ENCODE assay signal across 14 cellular contexts in the genomic region with DNA sequence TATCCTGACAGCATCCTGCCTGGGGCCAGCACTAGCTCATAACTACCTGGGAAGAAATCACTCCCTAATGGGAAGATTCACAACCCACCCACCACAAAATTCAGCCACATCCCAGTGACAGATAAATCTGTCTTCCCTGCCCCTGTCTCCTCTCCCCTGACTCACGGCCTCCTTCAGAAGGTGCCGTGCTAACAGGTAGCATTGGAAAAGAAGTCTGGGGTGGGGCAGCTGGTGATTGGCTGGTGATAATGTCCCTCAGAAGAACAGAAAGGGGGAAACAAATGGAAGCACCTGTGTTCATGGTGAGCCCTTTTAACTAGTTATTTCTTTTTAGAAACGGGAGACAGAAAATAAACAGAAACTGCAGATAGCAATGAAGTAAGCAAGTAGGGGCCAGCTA. TPM values are rescaled to one million over a fixed set of nuclear protein-coding genes. Genes with fewer than 3 reads are reported as not detected.
DNase-seq lines count a peak whose midpoint lies in the region; ATAC-seq and TF ChIP-seq lines count a peak whose summit lies in the region.
"Had no signal": no experiment of that assay in that cellular context is flagged by ENCODE, and none has a peak within 500 bp of the region (broad histone marks: within the 10 kb centered on the region; RNA-seq: fewer than 3 reads in every experiment).

No MANE protein-coding gene starts in this region.

- no peak for DNase-seq in CD14-positive monocyte (ENCODE audit: low spot score)
- no peak for DNase-seq in IMR-90
- DNase-seq in breast epithelium (ENCODE audit: low spot score in 2 of 2) = no peak
- no peak for DNase-seq in osteocyte (ENCODE audit: extremely low spot score, unreplicated experiment)
- no peak for DNase-seq in NAMALWA (ENCODE audit: low spot score)
- no peak for DNase-seq in HK-2 (ENCODE audit: unreplicated experiment)
- DNase-seq in glomerular visceral epithelial cell (ENCODE audit: extremely low spot score) = no peak
- DNase-seq in hepatic stellate cell (ENCODE audit: low spot score) = no peak
- DNase-seq: NCI-H1417; NCI-H446 treated with DMSO at 0.1 percent for 48 hours; stimulated activated CD4-positive, alpha-beta T cell treated with anti-CD3 and anti-CD28 coated beads, Interleukin-2, amount 100 ng/mL, for 24 hours had no signal

- H3K36me3 ChIP-seq in IMR-90 (ENCODE audit: control insufficient read depth, insufficient read depth, low read length) = no peaks in the 10 kb centered on the region
- H3K36me3 ChIP-seq in breast epithelium = no peaks in the 10 kb centered on the region
- H3K36me3 ChIP-seq: cardiac muscle cell had no signal

- peak overlapping the region; percentile 20; the same call in 1 of the 2 replicates for H2AK5ac ChIP-seq in IMR-90 (ENCODE audit: low read depth, low read length)

- no peak overlapping the region for H4K8ac ChIP-seq in IMR-90 (ENCODE audit: low read depth in 2 of 2, low read length in 2 of 2)

- no peak overlapping the region for H3K18ac ChIP-seq in IMR-90 (ENCODE audit: low read depth, low read length)

- TF ChIP-seq CTCF in CD14-positive monocyte (IDR thresholded peaks at IDR 0.05) (no peak), IMR-90 (conservative IDR thresholded peaks at IDR 0.05; ENCODE audit: low read depth, low read length) (no peak), breast epithelium (IDR thresholded peaks at IDR 0.05) (no peak), osteocyte (IDR thresholded peaks at IDR 0.05) (no peak)

- peaks cover 14% of the 10 kb centered on the region for H3K4me1 ChIP-seq in IMR-90 (ENCODE audit: control insufficient read depth, insufficient read depth, low read length)
- H3K4me1 ChIP-seq in breast epithelium = peaks cover 0 to 8% of the 10 kb centered on the region in 2 donors
- H3K4me1 ChIP-seq: parathyroid adenoma had no signal

- no peaks in the 10 kb centered on the region for H4K20me1 ChIP-seq in IMR-90 (ENCODE audit: insufficient read depth, low read length)

- no peak overlapping the region for H3K23ac ChIP-seq in IMR-90 (ENCODE audit: low read depth, low read length)

- H3K27ac Mint-ChIP-seq in CD14-positive monocyte = peak overlapping the region in 4 of 7 donors; percentile 18 to 83 (median 45)
- H3K27ac Mint-ChIP-seq in osteocyte (ENCODE audit: unreplicated experiment) = peak overlapping the region; percentile 47

- H4K5ac ChIP-seq in IMR-90 (ENCODE audit: low read depth, low read length) = no peak overlapping the region

- dilution Hi-C loops in IMR-90 (cut with HindIII; ENCODE audit: low sequenced_read_pairs, unreplicated experiment) = no loop called here

- H2BK120ac ChIP-seq in IMR-90 (ENCODE audit: low read depth, low read length) = no peak overlapping the region

- no peaks in the 10 kb centered on the region for H3K27me3 ChIP-seq in IMR-90 (ENCODE audit: control insufficient read depth, insufficient read depth, low read length)
- H3K27me3 ChIP-seq in breast epithelium = no peaks in the 10 kb centered on the region
- H3K27me3 ChIP-seq: cardiac muscle cell had no signal

- H3K4me3 Mint-ChIP-seq in CD14-positive monocyte (no peak overlapping the region), osteocyte (ENCODE audit: unreplicated experiment) (no peak overlapping the region)

- H3K4me1 Mint-ChIP-seq in CD14-positive monocyte (peaks cover 48% of the 10 kb centered on the region), osteocyte (ENCODE audit: unreplicated experiment) (peaks cover 32% of the 10 kb centered on the region)

- H2AK9ac ChIP-seq in IMR-90 (replicated peaks; ENCODE audit: low read depth, low read length, poor library complexity) = no peak overlapping the region

- H3K27me3 Mint-ChIP-seq in CD14-positive monocyte (ENCODE audit: low read depth in 3 of 3) (peaks cover 0 to 5% (median 0%) of the 10 kb centered on the region in 3 donors), osteocyte (ENCODE audit: unreplicated experiment) (no peaks in the 10 kb centered on the region)

- WGBS in IMR-90 (ENCODE audit: extremely low coverage in 2 of 2, insufficient read length in 1 of 2), 2 experiments = 64% methylated on average over 1 of the region's 3 CpGs; no CpG with 5 or more reads in 1 of the 2 experiments

- H3K14ac ChIP-seq in IMR-90 (replicated peaks; ENCODE audit: low read depth, low read length) = no peak overlapping the region

- H3K9me3 Mint-ChIP-seq in CD14-positive monocyte (peaks cover 4 to 10% (median 5%) of the 10 kb centered on the region in 7 donors), osteocyte (ENCODE audit: unreplicated experiment) (no peaks in the 10 kb centered on the region)

- no peak overlapping the region for H3K4ac ChIP-seq in IMR-90 (ENCODE audit: low read depth, low read length)

- peaks cover 2% of the 10 kb centered on the region; the same call in 1 of the 2 replicates for H3K9me3 ChIP-seq in IMR-90 (ENCODE audit: control insufficient read depth, insufficient read depth, low read length)
- no peaks in the 10 kb centered on the region for H3K9me3 ChIP-seq in breast epithelium

- POLR2A ChIA-PET in IMR-90 (lab: Charles Lee; ENCODE audit: unreplicated experiment) = no interaction called here

- no peak overlapping the region for H2BK20ac ChIP-seq in IMR-90 (ENCODE audit: low read depth, low read length)

- H3K36me3 Mint-ChIP-seq in CD14-positive monocyte = peaks cover 47 to 56% of the 10 kb centered on the region in 2 donors
- H3K36me3 Mint-ChIP-seq in osteocyte (ENCODE audit: unreplicated experiment) = peaks cover 6% of the 10 kb centered on the region

- intact Hi-C loops in CD14-positive monocyte (cut with micrococcal nuclease) = no loop called here
- intact Hi-C loops in IMR-90 (cut with micrococcal nuclease) = no loop called here
- intact Hi-C loops in breast epithelium (cut with DNase I; ENCODE audit: low total_unique reads) = no loop called here

- CTCF ChIA-PET in IMR-90 (lab: Yijun Ruan, JAX) = no interaction called here

- H3K9ac ChIP-seq in IMR-90 (ENCODE audit: low read depth, low read length) = no peak overlapping the region
- H3K9ac ChIP-seq: parathyroid adenoma had no signal

- H3K4me3 ChIP-seq in IMR-90 (ENCODE audit: insufficient read depth, low read depth, low read length) = no peak overlapping the region
- no peak overlapping the region for H3K4me3 ChIP-seq in breast epithelium
- H3K4me3 ChIP-seq: cardiac muscle cell had no signal

- no peak overlapping the region for H2AFZ ChIP-seq in IMR-90 (replicated peaks; ENCODE audit: low read length, poor library complexity)
- H2AFZ ChIP-seq: parathyroid adenoma had no signal

- H4K91ac ChIP-seq in IMR-90 (ENCODE audit: insufficient read depth, low read depth, low read length) = no peak overlapping the region

- no peak overlapping the region for H2BK5ac ChIP-seq in IMR-90 (ENCODE audit: low read depth, low read length, poor library complexity, severe bottlenecking)

- TF ChIP-seq POLR2A in IMR-90 (IDR thresholded peaks at IDR 0.05; ENCODE audit: low read depth, low read length) = no peak
- TF ChIP-seq POLR2A in breast epithelium (IDR thresholded peaks at IDR 0.05) = no peak

- no peak overlapping the region for H3K4me2 ChIP-seq in IMR-90 (ENCODE audit: low read depth, low read length)

- H3K27ac ChIP-seq in IMR-90 (ENCODE audit: insufficient read depth, low read length) (no peak overlapping the region), breast epithelium (peak overlapping the region; percentile 1 to 82)
- H3K27ac ChIP-seq: cardiac muscle cell, parathyroid adenoma had no signal

- no peak for TF ChIP-seq RAD21 in IMR-90 (IDR thresholded peaks at IDR 0.05; ENCODE audit: low read length)

- in situ Hi-C loops in IMR-90 (cut with MboI; ENCODE audit: low sequenced_read_pairs) = no loop called here

- H3K79me1 ChIP-seq in IMR-90 (ENCODE audit: low read depth in 1 of 2, low read length in 2 of 2) = 0 out of 4 replicates have a peak, but pooled peaks cover 0 to 6% of the 10 kb centered on the region in 2 experiments

- no TSS peak for BruUV-seq in IMR-90 (replicated peaks; lab: Mats Ljungman, UMichigan)

- no peak overlapping the region for H2BK15ac ChIP-seq in IMR-90 (ENCODE audit: low read depth, low read length)

- no peak overlapping the region for H3K56ac ChIP-seq in IMR-90 (ENCODE audit: extremely low read depth, insufficient read depth, low read length)

- peaks cover 15% of the 10 kb centered on the region for H3K9me1 ChIP-seq in IMR-90 (ENCODE audit: insufficient read depth, low read length)

- no peak for ATAC-seq in IMR-90 (ENCODE audit: low read depth)
- ATAC-seq: HepG2 had no signal

TF ChIP-seq in IMR-90, 13 proteins besides CTCF, POLR2A, EP300 and RAD21 (continues in another document):
- no peak for TF ChIP-seq MAZ (IDR thresholded peaks at IDR 0.05; ENCODE audit: borderline replicate concordance, low read depth, low read length)
- TF ChIP-seq MXI1 (IDR thresholded peaks at IDR 0.05; ENCODE audit: borderline replicate concordance, low read depth, low read length) = no peak
- TF ChIP-seq MAFK (IDR thresholded peaks at IDR 0.05; ENCODE audit: low read depth, low read length) = no peak
- no peak for TF ChIP-seq BHLHE40 (IDR thresholded peaks at IDR 0.05; ENCODE audit: low read depth, low read length)
- TF ChIP-seq RFX5 (IDR thresholded peaks at IDR 0.05; ENCODE audit: low read depth, low read length) = no peak
- no peak for TF ChIP-seq FOS (IDR thresholded peaks at IDR 0.05; ENCODE audit: low read depth, low read length)
- no peak for TF ChIP-seq CHD1 (IDR thresholded peaks at IDR 0.05; ENCODE audit: low read depth, low read length)
- no peak for TF ChIP-seq RCOR1 (IDR thresholded peaks at IDR 0.05; ENCODE audit: insufficient replicate concordance, low read length)
- TF ChIP-seq, protein P1, sequence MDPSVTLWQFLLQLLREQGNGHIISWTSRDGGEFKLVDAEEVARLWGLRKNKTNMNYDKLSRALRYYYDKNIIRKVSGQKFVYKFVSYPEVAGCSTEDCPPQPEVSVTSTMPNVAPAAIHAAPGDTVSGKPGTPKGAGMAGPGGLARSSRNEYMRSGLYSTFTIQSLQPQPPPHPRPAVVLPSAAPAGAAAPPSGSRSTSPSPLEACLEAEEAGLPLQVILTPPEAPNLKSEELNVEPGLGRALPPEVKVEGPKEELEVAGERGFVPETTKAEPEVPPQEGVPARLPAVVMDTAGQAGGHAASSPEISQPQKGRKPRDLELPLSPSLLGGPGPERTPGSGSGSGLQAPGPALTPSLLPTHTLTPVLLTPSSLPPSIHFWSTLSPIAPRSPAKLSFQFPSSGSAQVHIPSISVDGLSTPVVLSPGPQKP (IDR thresholded peaks at IDR 0.05; ENCODE audit: borderline replicate concordance, low read depth, low read length) = no peak
- TF ChIP-seq NFE2L2 (IDR thresholded peaks at IDR 0.05; ENCODE audit: low read depth, low read length) = no peak

RNA-seq across cellular contexts. Expression of a gene that starts 29.1 kb away (rescaled TPM):
- 10 to 100 TPM in 1 of 2 donors, 1 to 10 TPM in 1; 7.3 to 10.2 TPM for polyA plus RNA-seq in CD14-positive monocyte
- total RNA-seq in IMR-90 (2012; rRNA removed) = 0.72 and 0.83 TPM in 2 replicates
- polyA plus RNA-seq in IMR-90 (2012; rRNA removed) = 1.3 and 1.4 TPM in 2 replicates
- polyA plus RNA-seq in IMR-90 (2012; cell fraction: cytosol; rRNA removed) = 0.87 and 1.7 TPM in 2 replicates
- polyA plus RNA-seq in IMR-90 (2012; cell fraction: nucleus; rRNA removed; ENCODE audit: low replicate concordance) = 1.9 and 2.6 TPM in 2 replicates
- total RNA-seq in breast epithelium = 10 to 100 TPM; 24.0 to 37.6 (median 25.6) TPM
- total RNA-seq in osteocyte = 28.3 and 30.0 TPM in 2 replicates
- total RNA-seq: HepG2 had no signal
- polyA plus RNA-seq: HepG2 had no signal

Comparison
In these comparisons a context has a peak if more than half of its experiments do, and no peak if none do; other contexts are left out.
1. RNA of a gene that starts 29.1 kb away (total RNA-seq): 28.3 to 30.0 TPM in osteocyte and 24.0 to 37.6 TPM in breast epithelium; 0.72 to 0.83 TPM in IMR-90; every median in the first group is over 10 times any median in the second.